ENCODE assay signal across 3 cellular contexts in genomic region chrX:104564921-104565703, GRCh38.
TF ChIP-seq lines count a peak whose summit lies in the region.

No MANE protein-coding gene starts in this region.

TF ChIP-seq in liver, 16 proteins besides CTCF, POLR2A, EP300 and RAD21:
- TF ChIP-seq ATF3 (IDR thresholded peaks at IDR 0.05): no peak
- TF ChIP-seq ZBTB33 (IDR thresholded peaks at IDR 0.05): no peak
- TF ChIP-seq HNF4G (IDR thresholded peaks at IDR 0.05): no peak
- no peak for TF ChIP-seq MAX (IDR thresholded peaks at IDR 0.05)
- TF ChIP-seq NR2F2 (IDR thresholded peaks at IDR 0.05): no peak
- no peak for TF ChIP-seq TAF1 (conservative IDR thresholded peaks at IDR 0.05)
- no peak for TF ChIP-seq FOXA1 (IDR thresholded peaks at IDR 0.05)
- no peak for TF ChIP-seq HNF4A (conservative IDR thresholded peaks at IDR 0.05)
- no peak for TF ChIP-seq FOXA2 (IDR thresholded peaks at IDR 0.05)
- no peak for TF ChIP-seq REST (IDR thresholded peaks at IDR 0.05)
- TF ChIP-seq GABPA (IDR thresholded peaks at IDR 0.05 in 1 of 2, conservative IDR thresholded peaks at IDR 0.05 in 1 of 2): no peak
- TF ChIP-seq YY1 (IDR thresholded peaks at IDR 0.05): no peak
- no peak for TF ChIP-seq SP1 (IDR thresholded peaks at IDR 0.05)
- no peak for TF ChIP-seq EGR1 (IDR thresholded peaks at IDR 0.05; ENCODE audit: low read depth in 2 of 2)

TF ChIP-seq in HepG2, 621 proteins besides CTCF, POLR2A, EP300 and RAD21:
- TF ChIP-seq ZBTB1 (CRISPR knock-in tag; IDR thresholded peaks at IDR 0.05; ENCODE audit: borderline replicate concordance) (no peak), SALL2 (CRISPR knock-in tag; IDR thresholded peaks at IDR 0.05) (no peak), HOXA5 (CRISPR knock-in tag; IDR thresholded peaks at IDR 0.05) (no peak), NFATC3 (CRISPR knock-in tag; IDR thresholded peaks at IDR 0.05) (no peak), MXD1 (CRISPR knock-in tag; IDR thresholded peaks at IDR 0.05) (no peak)
TF ChIP-seq in HepG2: peak in this region for 0.

TF ChIP-seq in H1, 55 proteins besides CTCF, POLR2A, EP300 and RAD21:
- TF ChIP-seq EGR1 (IDR thresholded peaks at IDR 0.05; ENCODE audit: borderline replicate concordance, low read depth, low read length): no peak
- no peak for TF ChIP-seq CHD1 (IDR thresholded peaks at IDR 0.05; ENCODE audit: low read depth, low read length)
- TF ChIP-seq SUZ12 (IDR thresholded peaks at IDR 0.05; ENCODE audit: low read length): no peak
- no peak for TF ChIP-seq USF2 (IDR thresholded peaks at IDR 0.05; ENCODE audit: low read length)
- no peak for TF ChIP-seq KDM5A (IDR thresholded peaks at IDR 0.05; ENCODE audit: low read length)
- TF ChIP-seq GTF2F1 (IDR thresholded peaks at IDR 0.05; ENCODE audit: borderline replicate concordance, low read depth, low read length): no peak
- no peak for TF ChIP-seq HDAC2 (IDR thresholded peaks at IDR 0.05; ENCODE audit: borderline replicate concordance in 1 of 2, low read depth in 2 of 2, low read length in 2 of 2)
- TF ChIP-seq JUN (IDR thresholded peaks at IDR 0.05; ENCODE audit: low read depth, low read length): no peak
- TF ChIP-seq BCL11A (IDR thresholded peaks at IDR 0.05; ENCODE audit: low read depth in 2 of 2, low read length in 2 of 2): no peak
- TF ChIP-seq KDM4A (IDR thresholded peaks at IDR 0.05; ENCODE audit: low read depth, low read length, severe bottlenecking): no peak
- TF ChIP-seq PHF8 (conservative IDR thresholded peaks at IDR 0.05; ENCODE audit: low read depth, low read length): no peak
- TF ChIP-seq TCF12 (IDR thresholded peaks at IDR 0.05; ENCODE audit: low read depth, low read length): no peak
- TF ChIP-seq NRF1 (IDR thresholded peaks at IDR 0.05; ENCODE audit: low read depth, low read length): no peak
- no peak for TF ChIP-seq CHD7 (IDR thresholded peaks at IDR 0.05; ENCODE audit: insufficient replicate concordance, low read length)
- no peak for TF ChIP-seq CBX5 (IDR thresholded peaks at IDR 0.05; ENCODE audit: low read depth, low read length)
- no peak for TF ChIP-seq POLR2AphosphoS5 (IDR thresholded peaks at IDR 0.05; ENCODE audit: low read depth, low read length)
- no peak for TF ChIP-seq CTBP2 (IDR thresholded peaks at IDR 0.05; ENCODE audit: borderline replicate concordance, insufficient read depth, insufficient read length, low read length)
- no peak for TF ChIP-seq SIX5 (IDR thresholded peaks at IDR 0.05; ENCODE audit: low read depth, low read length)
- TF ChIP-seq RFX5 (IDR thresholded peaks at IDR 0.05; ENCODE audit: borderline replicate concordance, low read depth, low read length): no peak
- TF ChIP-seq CHD2 (IDR thresholded peaks at IDR 0.05; ENCODE audit: low read length): no peak
